ENCODE assay signal across 9 cellular contexts in genomic region chr11:6568191-6568918, GRCh38. TPM values are rescaled to one million over a fixed set of nuclear protein-coding genes. Genes with fewer than 3 reads are reported as not detected.
DNase-seq lines count a peak whose midpoint lies in the region; ATAC-seq and TF ChIP-seq lines count a peak whose summit lies in the region.
"Had no signal": no experiment of that assay in that cellular context is flagged by ENCODE, and none has a peak within 500 bp of the region (broad histone marks: within the 10 kb centered on the region; RNA-seq: fewer than 3 reads in every experiment).

No MANE protein-coding gene starts in this region.

- intact Hi-C loops in mammary epithelial cell (cut with micrococcal nuclease) = no loop called here
- intact Hi-C loops in lower lobe of right lung (cut with DNase I) = no loop called here

- dilution Hi-C loops in mammary epithelial cell (cut with HindIII; ENCODE audit: low sequenced_read_pairs) = no loop called here

- H3K36me3 ChIP-seq in mammary epithelial cell (ENCODE audit: insufficient read depth, low read length) (no peaks in the 10 kb centered on the region), lower lobe of right lung (no peaks in the 10 kb centered on the region)

- H3K27me3 ChIP-seq in mammary epithelial cell (ENCODE audit: insufficient read depth, low read length) = no peaks in the 10 kb centered on the region
- no peaks in the 10 kb centered on the region for H3K27me3 ChIP-seq in lower lobe of right lung (ENCODE audit: low read depth)

- CTCF ChIA-PET in mammary epithelial cell (lab: Charles Lee; ENCODE audit: low non-redundant PET) = no interaction called here

- H3K9me3 ChIP-seq in mammary epithelial cell (replicated peaks; ENCODE audit: insufficient read depth, low read length) (no peaks in the 10 kb centered on the region), lower lobe of right lung (no peaks in the 10 kb centered on the region)

- no peaks in the 10 kb centered on the region for H3K79me2 ChIP-seq in mammary epithelial cell (ENCODE audit: insufficient read depth, low read length)

- 66% methylated on average over 4 of the region's 4 CpGs for WGBS in mammary epithelial cell (ENCODE audit: low coverage, missing lambda C conversion rate)

- H3K4me3 ChIP-seq in mammary epithelial cell (replicated peaks in 1 of 3; ENCODE audit: insufficient read depth in 1 of 3, low read depth in 2 of 3, low read length in 3 of 3) (no peak overlapping the region), lower lobe of right lung (no peak overlapping the region)

- no peaks in the 10 kb centered on the region for H4K20me1 ChIP-seq in mammary epithelial cell (ENCODE audit: insufficient read depth, low read length)

- peak overlapping the region; percentile 93 for H3K27ac ChIP-seq in C4-2B
- H3K27ac ChIP-seq in mammary epithelial cell (ENCODE audit: insufficient read depth, low read depth, low read length) = no peak overlapping the region
- H3K27ac ChIP-seq in lower lobe of right lung = no peak overlapping the region

- DNase-seq in LHCN-M2 (ENCODE audit: low read depth) (peak; percentile 66), mammary epithelial cell (peak; percentile 24), lower lobe of right lung (no peak), 8988T (no peak)
- DNase-seq: activated CD8-positive, alpha-beta memory T cell treated with anti-CD3 and anti-CD28 coated beads, Interleukin-2, amount 10 ng/mL, durations not matched to agents 7 days and 5 days had no signal

- H2AFZ ChIP-seq in mammary epithelial cell (ENCODE audit: low read depth, low read length) = no peak overlapping the region

- no peak overlapping the region for H3K9ac ChIP-seq in mammary epithelial cell (ENCODE audit: insufficient read depth, low read length)

- peak; percentile 47; the same call in 1 of the 2 replicates for TF ChIP-seq CTCF in C4-2B (conservative IDR thresholded peaks at IDR 0.05)
- no peak for TF ChIP-seq CTCF in mammary epithelial cell (conservative IDR thresholded peaks at IDR 0.05 in 1 of 2, IDR thresholded peaks at IDR 0.05 in 1 of 2; ENCODE audit: extremely low read depth in 1 of 2, insufficient read depth in 1 of 2, low read depth in 1 of 2, low read length in 2 of 2)
- TF ChIP-seq CTCF in lower lobe of right lung (IDR thresholded peaks at IDR 0.05) = no peak

- ATAC-seq in lower lobe of right lung (peak; percentile 21), GM19455 (IDR thresholded peaks at IDR 0.05; ENCODE audit: unreplicated experiment) (no peak), HG02642 (IDR thresholded peaks at IDR 0.05; ENCODE audit: poor library complexity, unreplicated experiment) (no peak), HG02678 (IDR thresholded peaks at IDR 0.05; ENCODE audit: unreplicated experiment) (no peak)
- ATAC-seq: activated CD8-positive, alpha-beta memory T cell treated with anti-CD3 and anti-CD28 coated beads, Interleukin-2, amount 10 ng/mL, durations not matched to agents 7 days and 5 days had no signal

- no peak overlapping the region for H3K4me2 ChIP-seq in mammary epithelial cell (ENCODE audit: insufficient read depth, low read depth, low read length)

- in situ Hi-C loops in mammary epithelial cell (cut with MboI; ENCODE audit: low sequenced_read_pairs in 2 of 2) = no loop called here

- H3K4me1 ChIP-seq in mammary epithelial cell (ENCODE audit: insufficient read depth, low read length) = peaks cover 4% of the 10 kb centered on the region
- no peaks in the 10 kb centered on the region for H3K4me1 ChIP-seq in lower lobe of right lung

- no TSS peak for BruUV-seq in mammary epithelial cell (replicated peaks; lab: Mats Ljungman, UMichigan)

RNA-seq across cellular contexts. Expression of gene RRP8, which starts 35.1 kb away (rescaled TPM):
- total RNA-seq in LHCN-M2 (2014; rRNA removed) = 16.5 and 19.5 TPM in 2 replicates
- 13.1 TPM for polyA plus RNA-seq in LHCN-M2 (2012)
- 10 to 100 TPM in 1 of 2 donors, 1 to 10 TPM in 1; 9.7 to 20.6 TPM for total RNA-seq in mammary epithelial cell
- polyA plus RNA-seq in mammary epithelial cell = 11.5 TPM
- polyA minus RNA-seq in mammary epithelial cell = 11.0 TPM
- 16.5 TPM for total RNA-seq in lower lobe of right lung

RNA-seq across cellular contexts. Expression of gene ILK, which starts 35.2 kb away (rescaled TPM):
- total RNA-seq in LHCN-M2 (2014; rRNA removed) (210 and 214 TPM in 2 replicates), mammary epithelial cell (100 to 1,000 TPM in 1 of 2 donors, 10 to 100 TPM in 1; 87.9 to 136 TPM), lower lobe of right lung (135 TPM)
- 328 TPM for polyA plus RNA-seq in LHCN-M2 (2012)
- 175 TPM for polyA plus RNA-seq in mammary epithelial cell
- 199 TPM for polyA minus RNA-seq in mammary epithelial cell

RNA-seq across cellular contexts. Expression of gene TAF10, which starts 43.7 kb away (rescaled TPM):
- total RNA-seq in LHCN-M2 (2014; rRNA removed) (99.9 and 120 TPM in 2 replicates), mammary epithelial cell (100 to 1,000 TPM in 1 of 2 donors, 10 to 100 TPM in 1; 26.3 to 115 TPM), lower lobe of right lung (112 TPM)
- 450 TPM for polyA plus RNA-seq in LHCN-M2 (2012)
- 101 TPM for polyA plus RNA-seq in mammary epithelial cell
- polyA minus RNA-seq in mammary epithelial cell = 135 TPM

RNA-seq across cellular contexts. Expression of gene TPP1, which starts 50.9 kb away (rescaled TPM):
- total RNA-seq in LHCN-M2 (2014; rRNA removed) (22.1 and 36.1 TPM in 2 replicates), mammary epithelial cell (10 to 100 TPM; 59.2 to 73.9 TPM), lower lobe of right lung (231 TPM)
- 62.3 TPM for polyA plus RNA-seq in LHCN-M2 (2012)
- 60.5 TPM for polyA plus RNA-seq in mammary epithelial cell
- 99.5 TPM for polyA minus RNA-seq in mammary epithelial cell

Comparison
In these comparisons a context has a peak if more than half of its experiments do, and no peak if none do; other contexts are left out.
1. DNase-seq: peak in LHCN-M2 (single experiment) and mammary epithelial cell (single experiment); none in lower lobe of right lung (single experiment) and 8988T (single experiment).
2. ATAC-seq: peak in lower lobe of right lung (2 of 2); none in GM19455 (single experiment), HG02642 (single experiment) and HG02678 (single experiment).